ENCODE assay signal across 8 cellular contexts in genomic region chr15:72782993-72783562, GRCh38. TPM values are rescaled to one million over a fixed set of nuclear protein-coding genes. Genes with fewer than 3 reads are reported as not detected.
A peak's percentile ranks its signal among the peaks of the same experiment; 100 is the strongest.
DNase-seq lines count a peak whose midpoint lies in the region; ATAC-seq and TF ChIP-seq lines count a peak whose summit lies in the region.

No MANE protein-coding gene starts in this region.

- H3K27ac Mint-ChIP-seq in HFFc6 = peak overlapping the region; percentile 87
- peak overlapping the region; percentile 94 for H3K27ac Mint-ChIP-seq in activated T-helper 17 cell treated with anti-CD3 and anti-CD28 coated beads, Interleukin-2, amount 50 U/mL, for 72 hours

- H3K27me3 Mint-ChIP-seq in HFFc6 (ENCODE audit: insufficient read depth) = no peaks in the 10 kb centered on the region
- H3K27me3 Mint-ChIP-seq in activated T-helper 17 cell treated with anti-CD3 and anti-CD28 coated beads, Interleukin-2, amount 50 U/mL, for 72 hours = no peaks in the 10 kb centered on the region

- no peak for TF ChIP-seq CTCF in HFFc6 (IDR thresholded peaks at IDR 0.05)

- intact Hi-C loops in cardiac septum (cut with DNase I) = loop anchor here (5.0 kb wide), 1 partner anchor 269 kb away; the partner anchor contains the start of gene NEO1
- intact Hi-C loops in posterior vena cava (cut with DNase I) = no loop called here

- H3K9me3 Mint-ChIP-seq in HFFc6 = no peaks in the 10 kb centered on the region
- no peaks in the 10 kb centered on the region for H3K9me3 Mint-ChIP-seq in activated T-helper 17 cell treated with anti-CD3 and anti-CD28 coated beads, Interleukin-2, amount 50 U/mL, for 72 hours

- H3K36me3 Mint-ChIP-seq in HFFc6 (ENCODE audit: low read depth) = peaks cover 6% of the 10 kb centered on the region; the same call in 1 of the 2 replicates
- H3K36me3 Mint-ChIP-seq in activated T-helper 17 cell treated with anti-CD3 and anti-CD28 coated beads, Interleukin-2, amount 50 U/mL, for 72 hours (ENCODE audit: low read depth) = peaks cover 57% of the 10 kb centered on the region

- DNase-seq in NCI-H524 (lab: John Stamatoyannopoulos, UW) = peak; percentile 49 to 50
- DNase-seq in NCI-H524 treated with DMSO at 0.1 percent for 48 hours (lab: John Stamatoyannopoulos, UW) = no peak
- no peak for DNase-seq in HFFc6
- peak; percentile 97 for DNase-seq in MV-4-11 (lab: John Stamatoyannopoulos, UW)
- DNase-seq in cardiac septum (ENCODE audit: low spot score) = peak; percentile 79
- peak; percentile 90 for DNase-seq in posterior vena cava (ENCODE audit: low spot score)
- no peak for DNase-seq in D341Med (ENCODE audit: low spot score)

- peaks cover 52% of the 10 kb centered on the region for H3K4me1 Mint-ChIP-seq in HFFc6 (ENCODE audit: low read depth)
- peaks cover 51% of the 10 kb centered on the region for H3K4me1 Mint-ChIP-seq in activated T-helper 17 cell treated with anti-CD3 and anti-CD28 coated beads, Interleukin-2, amount 50 U/mL, for 72 hours

- peak overlapping the region; percentile 95 for H3K4me3 Mint-ChIP-seq in HFFc6
- peak overlapping the region; percentile 82 for H3K4me3 Mint-ChIP-seq in activated T-helper 17 cell treated with anti-CD3 and anti-CD28 coated beads, Interleukin-2, amount 50 U/mL, for 72 hours

- ATAC-seq in activated T-helper 17 cell treated with anti-CD3 and anti-CD28 coated beads, Interleukin-2, amount 50 U/mL, for 72 hours (replicated peaks) = peak; percentile 27

RNA-seq across cellular contexts. Expression of gene ADPGK, which starts 0.5 kb away (rescaled TPM):
- total RNA-seq in HFFc6 (2021; fragmentation: NEBNext Ultra II Directional; extraction: Animal tissue kit (Norgen Biotek cat#: 25700)) = 10 to 100 TPM; 54.6 to 59.4 (median 56.8) TPM
- 100 to 1,000 TPM in 1 of 2 donors, 10 to 100 TPM in 1; 91.4 to 112 TPM for total RNA-seq in activated T-helper 17 cell treated with anti-CD3 and anti-CD28 coated beads, Interleukin-2, amount 50 U/mL, for 72 hours
- total RNA-seq in cardiac septum (11.1 TPM), posterior vena cava (10 to 100 TPM; 29.8 to 36.4 TPM)

Comparison
In these comparisons a context has a peak if more than half of its experiments do, and no peak if none do; other contexts are left out.
1. DNase-seq: peak in NCI-H524 (2 of 2), MV-4-11 (single experiment), cardiac septum (single experiment) and posterior vena cava (single experiment); none in NCI-H524 treated with DMSO at 0.1 percent for 48 hours (single experiment), HFFc6 (single experiment) and D341Med (single experiment).